12 cellular contexts compared by ENCODE assay signal in genomic region chr18:69981948-69982347, GRCh38. TPM values are rescaled to one million over a fixed set of nuclear protein-coding genes. Genes with fewer than 3 reads are reported as not detected.
DNase-seq lines count a peak whose midpoint lies in the region; ATAC-seq, FAIRE-seq and TF ChIP-seq lines count a peak whose summit lies in the region.
"Had no signal": no experiment of that assay in that cellular context is flagged by ENCODE, and none has a peak within 500 bp of the region (broad histone marks: within the 10 kb centered on the region; RNA-seq: fewer than 3 reads in every experiment).

No MANE protein-coding gene starts in this region.

- TF ChIP-seq POLR2A in suprapubic skin (IDR thresholded peaks at IDR 0.05), result no peak

- no peaks in the 10 kb centered on the region for H3K4me1 Mint-ChIP-seq in Caco-2 (ENCODE audit: low read depth, unreplicated experiment)

- H3K27me3 ChIP-seq in Loucy (ENCODE audit: insufficient read depth, low read length, poor library complexity, severe bottlenecking), result no peaks in the 10 kb centered on the region
- no peaks in the 10 kb centered on the region for H3K27me3 ChIP-seq in suprapubic skin
- no peaks in the 10 kb centered on the region for H3K27me3 ChIP-seq in Caco-2 (replicated peaks; ENCODE audit: control insufficient read depth, insufficient read depth, low read length)
- H3K27me3 ChIP-seq: upper lobe of left lung had no signal

- 86% methylated on average over 2 of the region's 2 CpGs for WGBS in suprapubic skin

- H3K9ac ChIP-seq in Loucy (ENCODE audit: low read depth, low read length, poor library complexity, severe bottlenecking), result peak overlapping the region; percentile 15

- FAIRE-seq in GM18507 (lab: Jason Lieb, UNC), result peak; percentile 65

- no peak overlapping the region for H3K27ac Mint-ChIP-seq in Caco-2 (ENCODE audit: unreplicated experiment)

- H3K27me3 Mint-ChIP-seq in Caco-2 (ENCODE audit: insufficient read depth, unreplicated experiment), result no peaks in the 10 kb centered on the region

- H3K9me2 ChIP-seq in Loucy (replicated peaks; ENCODE audit: low read depth, low read length), result no peaks in the 10 kb centered on the region

- H3K27ac ChIP-seq in suprapubic skin, result no peak overlapping the region
- H3K27ac ChIP-seq: upper lobe of left lung had no signal

- H3K4me1 ChIP-seq in Loucy (ENCODE audit: insufficient read depth, low read length, poor library complexity, severe bottlenecking) (peaks cover 42% of the 10 kb centered on the region), suprapubic skin (no peaks in the 10 kb centered on the region), Caco-2 (no peaks in the 10 kb centered on the region)

- no peak overlapping the region for H3K4me3 Mint-ChIP-seq in Caco-2 (ENCODE audit: unreplicated experiment)
- H3K4me3 Mint-ChIP-seq: activated naive CD4-positive, alpha-beta T cell treated with anti-CD3 and anti-CD28 coated beads for 36 hours had no signal

- H3K36me3 ChIP-seq in Loucy (ENCODE audit: insufficient read depth, low read length) (peaks cover 8% of the 10 kb centered on the region; the same call in 1 of the 2 replicates), suprapubic skin (peaks cover 11% of the 10 kb centered on the region), Caco-2 (ENCODE audit: control insufficient read depth, insufficient read depth, low read length) (no peaks in the 10 kb centered on the region)
- H3K36me3 ChIP-seq: upper lobe of left lung had no signal

- BruUV-seq in Caco-2 (replicated peaks; lab: Mats Ljungman, UMichigan), result no TSS peak

- no peak for DNase-seq in GM18507 (ENCODE audit: extremely low spot score, insufficient read length, low read depth)
- no peak for DNase-seq in NCI-H1436 (lab: John Stamatoyannopoulos, UW)
- DNase-seq in suprapubic skin (ENCODE audit: low spot score in 2 of 2), result no peak
- DNase-seq in NCI-H1436 treated with DMSO at 0.1 percent for 48 hours (lab: John Stamatoyannopoulos, UW), result no peak
- no peak for DNase-seq in Caco-2
- DNase-seq: activated naive CD4-positive, alpha-beta T cell treated with anti-CD3 and anti-CD28 coated beads for 36 hours; mammary epithelial cell; NCI-H1930; upper lobe of left lung had no signal

- TF ChIP-seq CTCF in Loucy (conservative IDR thresholded peaks at IDR 0.05; ENCODE audit: low read length) (no peak), suprapubic skin (IDR thresholded peaks at IDR 0.05) (no peak), Caco-2 (IDR thresholded peaks at IDR 0.05; ENCODE audit: insufficient read depth in 1 of 2, low read depth in 1 of 2, low read length in 1 of 2, severe bottlenecking in 1 of 2, unreplicated experiment in 1 of 2) (no peak)

- TF ChIP-seq EP300 in suprapubic skin (IDR thresholded peaks at IDR 0.05), result no peak

- POLR2A ChIA-PET in Caco-2 (lab: Charles Lee), result no interaction called here

- no peaks in the 10 kb centered on the region for H3K9me3 Mint-ChIP-seq in Caco-2 (ENCODE audit: unreplicated experiment)

- no peak overlapping the region for H2AFZ ChIP-seq in Loucy (ENCODE audit: low read length)

- H3K4me3 ChIP-seq in Loucy (ENCODE audit: low read length, poor library complexity, severe bottlenecking), result peak overlapping the region; percentile 10
- H3K4me3 ChIP-seq in suprapubic skin, result no peak overlapping the region
- H3K4me3 ChIP-seq in Caco-2 (ENCODE audit: low read depth, low read length), result no peak overlapping the region
- H3K4me3 ChIP-seq: upper lobe of left lung had no signal

- no peaks in the 10 kb centered on the region for H4K20me1 ChIP-seq in Loucy (ENCODE audit: insufficient read depth, low read length, poor library complexity, severe bottlenecking)

- ATAC-seq in GM19452 (IDR thresholded peaks at IDR 0.05; ENCODE audit: unreplicated experiment) (peak; percentile 47), HG02938 (IDR thresholded peaks at IDR 0.05; ENCODE audit: unreplicated experiment) (peak; percentile 64)

- no peaks in the 10 kb centered on the region for H3K9me3 ChIP-seq in Loucy (ENCODE audit: insufficient read depth, low read depth, low read length)
- H3K9me3 ChIP-seq in suprapubic skin, result no peaks in the 10 kb centered on the region
- H3K9me3 ChIP-seq in Caco-2, result no peaks in the 10 kb centered on the region

- H3F3A ChIP-seq in Loucy (ENCODE audit: low read depth), result 0 out of 2 replicates have a peak, but pooled peaks cover 2% of the 10 kb centered on the region

- peak overlapping the region; percentile 50 for H3K4me2 ChIP-seq in Loucy (ENCODE audit: low read depth, low read length, poor library complexity, severe bottlenecking)

- intact Hi-C loops in Caco-2 (cut with micrococcal nuclease; ENCODE audit: unreplicated experiment), result no loop called here

- H3K79me2 ChIP-seq in Loucy (ENCODE audit: insufficient read depth, low read length), result no peaks in the 10 kb centered on the region

- CTCF ChIA-PET in Caco-2 (lab: Charles Lee), result no interaction called here

- no peaks in the 10 kb centered on the region for H3K36me3 Mint-ChIP-seq in Caco-2 (ENCODE audit: insufficient read depth, unreplicated experiment)

RNA-seq across cellular contexts. Expression of gene CD226, which starts 34.3 kb away (rescaled TPM):
- under 1 TPM; 0.05 to 0.24 (median 0.16) TPM for total RNA-seq in suprapubic skin
- 0.02 TPM in 1 of 2 replicates, not detected in the other for total RNA-seq in Caco-2 (2022)
